In genomic region chr18:27361477-27361876, GRCh38 we compare ENCODE assay signal across 7 cellular contexts.
"Had no signal": no experiment of that assay in that cellular context is flagged by ENCODE, and none has a peak within 500 bp of the region (broad histone marks: within the 10 kb centered on the region; RNA-seq: fewer than 3 reads in every experiment).

No MANE protein-coding gene starts in this region.

- H3K27me3 Mint-ChIP-seq: IgD-negative memory B cell had no signal

- H3K4me1 Mint-ChIP-seq: IgD-negative memory B cell had no signal

- H3K27ac ChIP-seq: HL-60, KMS-11 had no signal

- ATAC-seq: K562 had no signal

- DNase-seq: KBM-7, KG1 had no signal

- H3K36me3 Mint-ChIP-seq: IgD-negative memory B cell had no signal

- H3K4me3 Mint-ChIP-seq: IgD-negative memory B cell had no signal

- H3K4me2 ChIP-seq: KMS-11 had no signal

- H3K4me3 ChIP-seq: K562 had no signal

- FAIRE-seq: HTR-8/SVneo, K562 had no signal

- H3K27ac Mint-ChIP-seq: IgD-negative memory B cell had no signal

- H3K9ac ChIP-seq: KMS-11 had no signal
